ENCODE assay signal across 35 cellular contexts in the genomic region with DNA sequence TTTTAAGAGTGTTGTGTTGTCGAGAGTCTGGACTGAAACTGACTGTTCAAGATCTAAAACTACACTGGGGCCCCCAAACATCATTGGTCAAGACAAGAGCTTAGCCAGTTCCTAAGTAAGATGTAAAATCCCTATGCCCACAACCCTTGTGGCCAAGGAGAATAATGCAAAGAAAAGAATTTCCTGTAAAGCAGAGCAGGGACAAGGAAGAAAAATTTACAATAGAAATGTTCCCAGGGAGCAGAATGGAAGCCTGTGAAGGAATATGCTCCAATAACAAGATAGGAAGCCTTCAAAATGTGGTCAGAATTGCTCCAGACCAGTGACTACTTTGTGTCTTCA. TPM values are rescaled to one million over a fixed set of nuclear protein-coding genes. Genes with fewer than 3 reads are reported as not detected.
"Had no signal": no experiment of that assay in that cellular context is flagged by ENCODE, and none has a peak within 500 bp of the region (broad histone marks: within the 10 kb centered on the region; RNA-seq: fewer than 3 reads in every experiment).

No MANE protein-coding gene starts in this region.

- FAIRE-seq: TTC549 had no signal

- H3K27me3 Mint-ChIP-seq: activated naive CD8-positive, alpha-beta T cell; central memory CD8-positive, alpha-beta T cell had no signal

- H3K27ac ChIP-seq: ascending aorta, cardiac muscle cell, colonic mucosa, Peyer's patch, SJSA1 had no signal

- H3K27me3 ChIP-seq: ascending aorta, cardiac muscle cell, colonic mucosa, Peyer's patch, SJSA1 had no signal

- H3K9me3 Mint-ChIP-seq: central memory CD8-positive, alpha-beta T cell had no signal

- H3K27ac Mint-ChIP-seq: activated CD4-positive, alpha-beta T cell treated with anti-CD3 and anti-CD28 coated beads for 36 hours; activated naive CD8-positive, alpha-beta T cell; activated T-cell treated with anti-CD3 and anti-CD28 coated beads, Interleukin-2, amount 50 U/mL, for 72 hours had no signal

- DNase-seq: activated CD4-positive, alpha-beta T cell treated with anti-CD3 and anti-CD28 coated beads for 36 hours; activated CD4-positive, alpha-beta T cell treated with anti-CD3 and anti-CD28 coated beads, Interleukin-2, amount 50 U/mL, for 48 hours; activated gamma-delta T cell; activated naive CD4-positive, alpha-beta T cell treated with Interleukin-2 at 50 U/mL for 16 hours; activated T-cell treated with anti-CD3 and anti-CD28 coated beads, Interleukin-2, amount 50 U/mL, for 1 hour; activated T-cell treated with anti-CD3 and anti-CD28 coated beads, Interleukin-2, amount 50 U/mL, for 72 hours; amygdala; colonic mucosa; NCI-H1048; NCI-H1105 treated with DMSO at 0.1 percent for 48 hours; NCI-H1436; NCI-H187; NCI-H2029 treated with DMSO at 0.1 percent for 48 hours; NCI-H2107; NCI-H2171; NCI-H510A; NCI-H526; NCI-H748 treated with DMSO at 0.1 percent for 48 hours; NK-92 treated with Interleukin-12 subunit alpha and Interleukin-12 subunit beta, amount 100 ng/mL, for 24 hours; PC-3; Peyer's patch; RPMI8226; SHP77 treated with DMSO at 0.1 percent for 48 hours had no signal

- H3K9me3 ChIP-seq: colonic mucosa, Peyer's patch, SJSA1, SK-N-SH had no signal

- H3K4me3 ChIP-seq: ascending aorta, cardiac muscle cell, colonic mucosa, Peyer's patch, SJSA1 had no signal

- H3K4me1 Mint-ChIP-seq: central memory CD8-positive, alpha-beta T cell had no signal

- H3K9ac ChIP-seq: SK-N-SH had no signal

- H3K4me2 ChIP-seq: SK-N-SH had no signal

- H3K4me1 ChIP-seq: ascending aorta, colonic mucosa, Peyer's patch, SJSA1 had no signal

- ATAC-seq: activated CD4-positive, alpha-beta T cell treated with anti-CD3 and anti-CD28 coated beads for 36 hours; activated CD4-positive, CD25-positive, alpha-beta regulatory T cell treated with anti-CD3 and anti-CD28 coated beads, Interleukin-2, amount 50 U/mL, for 24 hours; activated T-cell treated with anti-CD3 and anti-CD28 coated beads, Interleukin-2, amount 50 U/mL, for 72 hours; PC-3 had no signal

- H3K9me2 ChIP-seq: SK-N-SH had no signal

- H3K36me3 ChIP-seq: ascending aorta, cardiac muscle cell, colonic mucosa, Peyer's patch, SJSA1 had no signal

- H3K4me3 Mint-ChIP-seq: activated CD4-positive, alpha-beta T cell treated with anti-CD3 and anti-CD28 coated beads for 36 hours; activated CD4-positive, alpha-beta T cell treated with anti-CD3 and anti-CD28 coated beads, Interleukin-2, amount 10 ng/mL, durations not matched to agents 7 days and 5 days; activated naive CD8-positive, alpha-beta T cell; activated T-cell treated with anti-CD3 and anti-CD28 coated beads, Interleukin-2, amount 50 U/mL, for 72 hours; central memory CD8-positive, alpha-beta T cell had no signal

RNA-seq across cellular contexts. Expression of gene PPP1R2B, which starts 20.4 kb away (rescaled TPM):
- total RNA-seq: ascending aorta, cardiac muscle cell, chondrocyte, colonic mucosa, MCF 10A, Peyer's patch had no signal
- polyA plus RNA-seq: adipose tissue, cardiac muscle cell, SK-N-SH had no signal
